9 cellular contexts compared by ENCODE assay signal in genomic region chr12:82593901-82594396, GRCh38.
DNase-seq lines count a peak whose midpoint lies in the region; ATAC-seq and TF ChIP-seq lines count a peak whose summit lies in the region.
"Had no signal": no experiment of that assay in that cellular context is flagged by ENCODE, and none has a peak within 500 bp of the region (broad histone marks: within the 10 kb centered on the region; RNA-seq: fewer than 3 reads in every experiment).

No MANE protein-coding gene starts in this region.

- H3K27ac ChIP-seq in substantia nigra (ENCODE audit: low read depth, low read length, poor library complexity, severe bottlenecking): no peak overlapping the region
- no peak overlapping the region for H3K27ac ChIP-seq in adrenal gland
- H3K27ac ChIP-seq: parathyroid adenoma had no signal

- WGBS in adrenal gland, 4 donors: 36 to 63% (median 50%) methylated on average over 1 of the region's 1 CpG

- H3K4me3 ChIP-seq in adrenal gland: no peak overlapping the region

- no peaks in the 10 kb centered on the region for H3K27me3 ChIP-seq in adrenal gland

- no peak for TF ChIP-seq POLR2A in adrenal gland (IDR thresholded peaks at IDR 0.05)

- DNase-seq in left lobe of liver (ENCODE audit: low spot score) (no peak), substantia nigra (lab: John Stamatoyannopoulos, UW) (no peak), DMS79 treated with DMSO at 0.1 percent for 48 hours (lab: John Stamatoyannopoulos, UW) (no peak), adrenal gland (no peak), occipital lobe (lab: John Stamatoyannopoulos, UW) (no peak)

- H3K4me1 ChIP-seq in adrenal gland (replicated peaks in 1 of 2): no peaks in the 10 kb centered on the region
- H3K4me1 ChIP-seq: parathyroid adenoma had no signal

- intact Hi-C loops in adrenal gland (cut with DNase I): no loop called here

- no peaks in the 10 kb centered on the region for H3K36me3 ChIP-seq in adrenal gland (replicated peaks in 1 of 2)

- H3K9me3 ChIP-seq in adrenal gland (replicated peaks in 1 of 3): peaks cover 0 to 5% (median 0%) of the 10 kb centered on the region in 3 donors

- no peak for TF ChIP-seq CTCF in adrenal gland (IDR thresholded peaks at IDR 0.05)

- peak; percentile 60 for ATAC-seq in GM18868 (IDR thresholded peaks at IDR 0.05; ENCODE audit: unreplicated experiment)
- ATAC-seq in GM21825 (IDR thresholded peaks at IDR 0.05; ENCODE audit: unreplicated experiment): peak; percentile 94
- ATAC-seq in HG03520 (IDR thresholded peaks at IDR 0.05; ENCODE audit: unreplicated experiment): peak; percentile 82
- peak; percentile 52 for ATAC-seq in left lobe of liver
